In genomic region chr3:51500632-51501131, GRCh38 we compare ENCODE assay signal across 8 cellular contexts. TPM values are rescaled to one million over a fixed set of nuclear protein-coding genes. Genes with fewer than 3 reads are reported as not detected.
DNase-seq lines count a peak whose midpoint lies in the region; ATAC-seq and FAIRE-seq lines count a peak whose summit lies in the region.

No MANE protein-coding gene starts in this region.

- DNase-seq in HAP-1 (ENCODE audit: low spot score in 2 of 2): peak in 1 of 2 experiments; percentile 11
- DNase-seq in activated T-cell treated with anti-CD3 and anti-CD28 coated beads, Interleukin-2, amount 50 U/mL, for 24 hours: peak; percentile 38
- peak; percentile 47 for DNase-seq in left ventricle myocardium superior
- DNase-seq in small intestine: no peak
- DNase-seq in NCI-H2107 treated with DMSO at 0.1 percent for 48 hours (lab: John Stamatoyannopoulos, UW; ENCODE audit: unreplicated experiment): no peak
- no peak for DNase-seq in AML-193 (lab: John Stamatoyannopoulos, UW)

- peak overlapping the region; percentile 52 to 95 for H3K27ac ChIP-seq in small intestine (ENCODE audit: low read depth in 1 of 2, low read length in 1 of 2)

- H3K27ac Mint-ChIP-seq in activated T-cell treated with anti-CD3 and anti-CD28 coated beads, Interleukin-2, amount 50 U/mL, for 24 hours: peak overlapping the region; percentile 99

- intact Hi-C loops in left ventricle myocardium superior (cut with micrococcal nuclease): loop anchor here (5.0 kb wide), 1 partner anchor 302 kb away; no protein-coding TSS in a partner anchor

- H3K9me3 ChIP-seq in HAP-1 (no peaks in the 10 kb centered on the region), small intestine (ENCODE audit: control insufficient read depth, low read depth) (no peaks in the 10 kb centered on the region)

- 90 to 94% (median 93%) methylated on average over 14 of the region's 14 CpGs for WGBS in small intestine, 3 donors

- H3K4me3 Mint-ChIP-seq in activated T-cell treated with anti-CD3 and anti-CD28 coated beads, Interleukin-2, amount 50 U/mL, for 24 hours: peak overlapping the region; percentile 95

- H3K36me3 ChIP-seq in HAP-1 (replicated peaks) (peaks cover 4% of the 10 kb centered on the region; the same call in 1 of the 2 replicates), small intestine (ENCODE audit: control insufficient read depth in 2 of 2, insufficient read depth in 2 of 2, low read length in 2 of 2) (peaks cover 0 to 2% of the 10 kb centered on the region in 2 donors)

- in situ Hi-C loops in HAP-1 (cut with MboI; ENCODE audit: low sequenced_read_pairs): loop anchor here (5.0 to 10.0 kb wide), 2 partner anchors 134 to 167 kb away; no protein-coding TSS in a partner anchor

- no peaks in the 10 kb centered on the region for H3K27me3 Mint-ChIP-seq in activated T-cell treated with anti-CD3 and anti-CD28 coated beads, Interleukin-2, amount 50 U/mL, for 24 hours

- peaks cover 24% of the 10 kb centered on the region for H3K36me3 Mint-ChIP-seq in activated T-cell treated with anti-CD3 and anti-CD28 coated beads, Interleukin-2, amount 50 U/mL, for 24 hours (ENCODE audit: low read depth)

- H3K9me3 Mint-ChIP-seq in activated T-cell treated with anti-CD3 and anti-CD28 coated beads, Interleukin-2, amount 50 U/mL, for 24 hours: no peaks in the 10 kb centered on the region

- no peak for FAIRE-seq in small intestine (lab: Jason Lieb, UNC)

- H3K4me3 ChIP-seq in HAP-1 (peak overlapping the region; percentile 83; the same call in 1 of the 2 replicates), small intestine (ENCODE audit: low read depth in 1 of 2, low read length in 2 of 2) (no peak overlapping the region)

- H3K4me1 Mint-ChIP-seq in activated T-cell treated with anti-CD3 and anti-CD28 coated beads, Interleukin-2, amount 50 U/mL, for 24 hours (ENCODE audit: low read depth): peaks cover 40% of the 10 kb centered on the region

- H3K27me3 ChIP-seq in HAP-1 (ENCODE audit: low read depth) (no peaks in the 10 kb centered on the region), small intestine (ENCODE audit: control insufficient read depth in 2 of 2, insufficient read depth in 2 of 2, low read length in 2 of 2) (no peaks in the 10 kb centered on the region)

- no peaks in the 10 kb centered on the region; the same call in 1 of the 2 replicates for H3K4me1 ChIP-seq in HAP-1
- H3K4me1 ChIP-seq in small intestine (ENCODE audit: control insufficient read depth in 2 of 2, insufficient read depth in 1 of 2, low read depth in 1 of 2, low read length in 1 of 2): no peaks in the 10 kb centered on the region

- ATAC-seq in left ventricle myocardium superior (no peak), GM18520 (IDR thresholded peaks at IDR 0.05; ENCODE audit: unreplicated experiment) (no peak), GM19324 (IDR thresholded peaks at IDR 0.05; ENCODE audit: low FRiP score, unreplicated experiment) (no peak)

RNA-seq across cellular contexts. Expression of gene DCAF1, which starts 0.9 kb away (rescaled TPM):
- 14.8 TPM for total RNA-seq in left ventricle myocardium superior
- 10 to 100 TPM in 1 of 3 donors, 1 to 10 TPM in 2; 4.5 to 10.5 (median 5.4) TPM for polyA plus RNA-seq in small intestine

RNA-seq across cellular contexts. Expression of gene RAD54L2, which starts 37.8 kb away (rescaled TPM):
- total RNA-seq in left ventricle myocardium superior: 10.4 TPM
- 1 to 10 TPM; 1.4 to 4.9 (median 1.8) TPM for polyA plus RNA-seq in small intestine

Comparison
In these comparisons a context has a peak if more than half of its experiments do, and no peak if none do; other contexts are left out.
1. DNase-seq: peak in activated T-cell treated with anti-CD3 and anti-CD28 coated beads, Interleukin-2, amount 50 U/mL, for 24 hours (single experiment) and left ventricle myocardium superior (single experiment); none in small intestine (single experiment), NCI-H2107 treated with DMSO at 0.1 percent for 48 hours (single experiment) and AML-193 (0 of 2).